Comparison of ENCODE assay signal across 20 cellular contexts in the genomic region with DNA sequence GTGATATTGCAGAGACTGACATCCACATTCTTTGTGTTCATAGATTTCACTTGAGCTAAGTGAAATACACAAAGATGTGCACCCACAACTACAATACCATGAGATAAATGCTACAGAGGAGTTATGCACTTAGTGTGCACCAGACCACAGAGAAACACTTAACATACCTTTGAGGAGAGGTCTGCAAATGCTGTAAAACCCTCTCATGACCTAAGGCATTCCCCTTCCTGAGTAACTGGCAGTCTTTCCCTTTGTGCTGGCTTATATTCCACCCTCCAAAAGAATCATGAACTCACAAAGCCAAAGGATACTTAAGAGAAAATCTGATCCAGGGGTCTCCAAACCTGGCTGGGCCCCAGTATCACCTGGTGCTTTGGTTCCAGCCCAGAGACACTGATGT. TPM values are rescaled to one million over a fixed set of nuclear protein-coding genes. Genes with fewer than 3 reads are reported as not detected.
DNase-seq lines count a peak whose midpoint lies in the region; ATAC-seq and TF ChIP-seq lines count a peak whose summit lies in the region.
"Had no signal": no experiment of that assay in that cellular context is flagged by ENCODE, and none has a peak within 500 bp of the region (broad histone marks: within the 10 kb centered on the region; RNA-seq: fewer than 3 reads in every experiment).

No MANE protein-coding gene starts in this region.

- no peak for TF ChIP-seq CTCF in WTC11 (IDR thresholded peaks at IDR 0.05)
- TF ChIP-seq CTCF in upper lobe of right lung (IDR thresholded peaks at IDR 0.05), result no peak

- H3K4me3 Mint-ChIP-seq in WTC11, result no peak overlapping the region
- H3K4me3 Mint-ChIP-seq in activated CD8-positive, alpha-beta T cell treated with anti-CD3 and anti-CD28 coated beads, Interleukin-2, amount 10 ng/mL, durations not matched to agents 7 days and 5 days, result no peak overlapping the region
- H3K4me3 Mint-ChIP-seq: CD4-positive, CD25-positive, alpha-beta regulatory T cell; CD8-positive, alpha-beta memory T cell had no signal

- no peaks in the 10 kb centered on the region; the same call in 1 of the 2 replicates for H3K9me3 Mint-ChIP-seq in WTC11
- H3K9me3 Mint-ChIP-seq in activated CD8-positive, alpha-beta T cell treated with anti-CD3 and anti-CD28 coated beads, Interleukin-2, amount 10 ng/mL, durations not matched to agents 7 days and 5 days (ENCODE audit: insufficient read depth), result no peaks in the 10 kb centered on the region
- H3K9me3 Mint-ChIP-seq: CD4-positive, CD25-positive, alpha-beta regulatory T cell; CD8-positive, alpha-beta memory T cell had no signal

- no peaks in the 10 kb centered on the region for H3K36me3 Mint-ChIP-seq in WTC11
- H3K36me3 Mint-ChIP-seq in activated CD8-positive, alpha-beta T cell treated with anti-CD3 and anti-CD28 coated beads, Interleukin-2, amount 10 ng/mL, durations not matched to agents 7 days and 5 days (ENCODE audit: low read depth), result no peaks in the 10 kb centered on the region
- H3K36me3 Mint-ChIP-seq: CD4-positive, CD25-positive, alpha-beta regulatory T cell; CD8-positive, alpha-beta memory T cell had no signal

- peaks cover 15% of the 10 kb centered on the region for H3K4me1 ChIP-seq in mesodermal cell (ENCODE audit: control insufficient read depth, insufficient read depth, low read length, poor library complexity, severe bottlenecking)
- no peaks in the 10 kb centered on the region for H3K4me1 ChIP-seq in upper lobe of right lung
- H3K4me1 ChIP-seq: BE2C had no signal

- H3K27ac ChIP-seq in mesodermal cell (ENCODE audit: low read depth, low read length, severe bottlenecking), result peak overlapping the region; percentile 91
- H3K27ac ChIP-seq in upper lobe of right lung, result no peak overlapping the region
- H3K27ac ChIP-seq: HL-60 had no signal

- no peak overlapping the region for H3K27ac Mint-ChIP-seq in WTC11
- no peak overlapping the region for H3K27ac Mint-ChIP-seq in activated CD8-positive, alpha-beta T cell treated with anti-CD3 and anti-CD28 coated beads, Interleukin-2, amount 10 ng/mL, durations not matched to agents 7 days and 5 days
- H3K27ac Mint-ChIP-seq: CD4-positive, CD25-positive, alpha-beta regulatory T cell; CD8-positive, alpha-beta memory T cell had no signal

- no peaks in the 10 kb centered on the region for H3K9me3 ChIP-seq in mesodermal cell (ENCODE audit: control insufficient read depth, low read length)
- H3K9me3 ChIP-seq in upper lobe of right lung, result no peaks in the 10 kb centered on the region
- H3K9me3 ChIP-seq: BE2C had no signal

- H3K4me3 ChIP-seq in mesodermal cell (ENCODE audit: extremely low read depth, insufficient read depth, low read length, poor library complexity, severe bottlenecking) (no peak overlapping the region), upper lobe of right lung (no peak overlapping the region)
- H3K4me3 ChIP-seq: K562 had no signal

- ATAC-seq in WTC11, result 0 out of 2 replicates have a peak, but pooled peaks have one; percentile 16
- ATAC-seq in upper lobe of right lung, result no peak
- no peak for ATAC-seq in activated CD8-positive, alpha-beta T cell treated with anti-CD3 and anti-CD28 coated beads, Interleukin-2, amount 10 ng/mL, durations not matched to agents 7 days and 5 days
- ATAC-seq: K562 had no signal

- no peaks in the 10 kb centered on the region for H3K27me3 Mint-ChIP-seq in WTC11 (ENCODE audit: low read depth)
- peaks cover 5% of the 10 kb centered on the region for H3K27me3 Mint-ChIP-seq in activated CD8-positive, alpha-beta T cell treated with anti-CD3 and anti-CD28 coated beads, Interleukin-2, amount 10 ng/mL, durations not matched to agents 7 days and 5 days (ENCODE audit: low read depth)
- H3K27me3 Mint-ChIP-seq: CD4-positive, CD25-positive, alpha-beta regulatory T cell had no signal

- no peaks in the 10 kb centered on the region for H3K36me3 ChIP-seq in mesodermal cell (ENCODE audit: control insufficient read depth, insufficient read depth, low read length)
- no peaks in the 10 kb centered on the region for H3K36me3 ChIP-seq in upper lobe of right lung
- H3K36me3 ChIP-seq: BE2C had no signal

- POLR2A ChIA-PET in WTC11 (lab: Charles Lee), result no interaction called here
- POLR2A ChIA-PET in activated CD8-positive, alpha-beta T cell treated with anti-CD3 and anti-CD28 coated beads, Interleukin-2, amount 10 ng/mL, durations not matched to agents 7 days and 5 days (lab: Charles Lee), result no interaction called here

- CTCF ChIA-PET in WTC11 (lab: Charles Lee), result no interaction called here
- CTCF ChIA-PET in activated CD8-positive, alpha-beta T cell treated with anti-CD3 and anti-CD28 coated beads, Interleukin-2, amount 10 ng/mL, durations not matched to agents 7 days and 5 days (lab: Charles Lee), result no interaction called here

- peaks cover 20% of the 10 kb centered on the region for H3K4me1 Mint-ChIP-seq in WTC11
- no peaks in the 10 kb centered on the region for H3K4me1 Mint-ChIP-seq in activated CD8-positive, alpha-beta T cell treated with anti-CD3 and anti-CD28 coated beads, Interleukin-2, amount 10 ng/mL, durations not matched to agents 7 days and 5 days (ENCODE audit: low read depth)
- H3K4me1 Mint-ChIP-seq: CD4-positive, CD25-positive, alpha-beta regulatory T cell; CD8-positive, alpha-beta memory T cell had no signal

- peak; percentile 14 for DNase-seq in DMS79 (lab: John Stamatoyannopoulos, UW)
- peak; percentile 47 for DNase-seq in DMS79 treated with DMSO at 0.1 percent for 48 hours (lab: John Stamatoyannopoulos, UW)
- DNase-seq in WTC11 (ENCODE audit: low spot score), result no peak
- no peak for DNase-seq in upper lobe of right lung
- no peak for DNase-seq in activated CD8-positive, alpha-beta T cell treated with anti-CD3 and anti-CD28 coated beads, Interleukin-2, amount 10 ng/mL, durations not matched to agents 7 days and 5 days
- DNase-seq in NCI-H2171 (lab: John Stamatoyannopoulos, UW), result no peak
- DNase-seq: ACHN; BE2C; C1 segment of cervical spinal cord; CD4-positive, CD25-positive, alpha-beta regulatory T cell; CD8-positive, alpha-beta memory T cell; COR-L47; DMS 273 treated with DMSO at 0.1 percent for 48 hours; DMS53; GF-D8; HCEC 1CT; IMR-90 had no signal

- peaks cover 4% of the 10 kb centered on the region for H3K27me3 ChIP-seq in upper lobe of right lung
- H3K27me3 ChIP-seq: BE2C had no signal

- intact Hi-C loops in upper lobe of right lung (cut with DNase I), result no loop called here

TF ChIP-seq in WTC11, 78 proteins besides CTCF, POLR2A, EP300 and RAD21:
- no peak for TF ChIP-seq FOXJ3 (CRISPR knock-in tag; IDR thresholded peaks at IDR 0.05; ENCODE audit: borderline replicate concordance)
- TF ChIP-seq ETV6 (CRISPR knock-in tag; IDR thresholded peaks at IDR 0.05), result no peak
- TF ChIP-seq NR3C1 (CRISPR knock-in tag; conservative IDR thresholded peaks at IDR 0.05; ENCODE audit: low read depth), result no peak
- TF ChIP-seq, protein P1, sequence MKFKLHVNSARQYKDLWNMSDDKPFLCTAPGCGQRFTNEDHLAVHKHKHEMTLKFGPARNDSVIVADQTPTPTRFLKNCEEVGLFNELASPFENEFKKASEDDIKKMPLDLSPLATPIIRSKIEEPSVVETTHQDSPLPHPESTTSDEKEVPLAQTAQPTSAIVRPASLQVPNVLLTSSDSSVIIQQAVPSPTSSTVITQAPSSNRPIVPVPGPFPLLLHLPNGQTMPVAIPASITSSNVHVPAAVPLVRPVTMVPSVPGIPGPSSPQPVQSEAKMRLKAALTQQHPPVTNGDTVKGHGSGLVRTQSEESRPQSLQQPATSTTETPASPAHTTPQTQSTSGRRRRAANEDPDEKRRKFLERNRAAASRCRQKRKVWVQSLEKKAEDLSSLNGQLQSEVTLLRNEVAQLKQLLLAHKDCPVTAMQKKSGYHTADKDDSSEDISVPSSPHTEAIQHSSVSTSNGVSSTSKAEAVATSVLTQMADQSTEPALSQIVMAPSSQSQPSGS (CRISPR knock-in tag; IDR thresholded peaks at IDR 0.05; ENCODE audit: borderline replicate concordance, low read depth), result no peak
- no peak for TF ChIP-seq HMGA2 (CRISPR knock-in tag; IDR thresholded peaks at IDR 0.05)
- TF ChIP-seq, protein P2, sequence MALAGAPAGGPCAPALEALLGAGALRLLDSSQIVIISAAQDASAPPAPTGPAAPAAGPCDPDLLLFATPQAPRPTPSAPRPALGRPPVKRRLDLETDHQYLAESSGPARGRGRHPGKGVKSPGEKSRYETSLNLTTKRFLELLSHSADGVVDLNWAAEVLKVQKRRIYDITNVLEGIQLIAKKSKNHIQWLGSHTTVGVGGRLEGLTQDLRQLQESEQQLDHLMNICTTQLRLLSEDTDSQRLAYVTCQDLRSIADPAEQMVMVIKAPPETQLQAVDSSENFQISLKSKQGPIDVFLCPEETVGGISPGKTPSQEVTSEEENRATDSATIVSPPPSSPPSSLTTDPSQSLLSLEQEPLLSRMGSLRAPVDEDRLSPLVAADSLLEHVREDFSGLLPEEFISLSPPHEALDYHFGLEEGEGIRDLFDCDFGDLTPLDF (CRISPR knock-in tag; IDR thresholded peaks at IDR 0.05), result no peak
- TF ChIP-seq, protein P3, sequence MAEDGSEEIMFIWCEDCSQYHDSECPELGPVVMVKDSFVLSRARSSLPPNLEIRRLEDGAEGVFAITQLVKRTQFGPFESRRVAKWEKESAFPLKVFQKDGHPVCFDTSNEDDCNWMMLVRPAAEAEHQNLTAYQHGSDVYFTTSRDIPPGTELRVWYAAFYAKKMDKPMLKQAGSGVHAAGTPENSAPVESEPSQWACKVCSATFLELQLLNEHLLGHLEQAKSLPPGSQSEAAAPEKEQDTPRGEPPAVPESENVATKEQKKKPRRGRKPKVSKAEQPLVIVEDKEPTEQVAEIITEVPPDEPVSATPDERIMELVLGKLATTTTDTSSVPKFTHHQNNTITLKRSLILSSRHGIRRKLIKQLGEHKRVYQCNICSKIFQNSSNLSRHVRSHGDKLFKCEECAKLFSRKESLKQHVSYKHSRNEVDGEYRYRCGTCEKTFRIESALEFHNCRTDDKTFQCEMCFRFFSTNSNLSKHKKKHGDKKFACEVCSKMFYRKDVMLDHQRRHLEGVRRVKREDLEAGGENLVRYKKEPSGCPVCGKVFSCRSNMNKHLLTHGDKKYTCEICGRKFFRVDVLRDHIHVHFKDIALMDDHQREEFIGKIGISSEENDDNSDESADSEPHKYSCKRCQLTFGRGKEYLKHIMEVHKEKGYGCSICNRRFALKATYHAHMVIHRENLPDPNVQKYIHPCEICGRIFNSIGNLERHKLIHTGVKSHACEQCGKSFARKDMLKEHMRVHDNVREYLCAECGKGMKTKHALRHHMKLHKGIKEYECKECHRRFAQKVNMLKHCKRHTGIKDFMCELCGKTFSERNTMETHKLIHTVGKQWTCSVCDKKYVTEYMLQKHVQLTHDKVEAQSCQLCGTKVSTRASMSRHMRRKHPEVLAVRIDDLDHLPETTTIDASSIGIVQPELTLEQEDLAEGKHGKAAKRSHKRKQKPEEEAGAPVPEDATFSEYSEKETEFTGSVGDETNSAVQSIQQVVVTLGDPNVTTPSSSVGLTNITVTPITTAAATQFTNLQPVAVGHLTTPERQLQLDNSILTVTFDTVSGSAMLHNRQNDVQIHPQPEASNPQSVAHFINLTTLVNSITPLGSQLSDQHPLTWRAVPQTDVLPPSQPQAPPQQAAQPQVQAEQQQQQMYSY (CRISPR knock-in tag; IDR thresholded peaks at IDR 0.05), result no peak

RNA-seq across cellular contexts. Expression of a gene that starts 16.2 kb away (rescaled TPM):
- total RNA-seq in WTC11 (2021), result 0.55 to 0.94 TPM (median 0.92 TPM) in 3 replicates
- polyA plus RNA-seq in mesodermal cell (2013, experiment 1 of 2), result 5.1 TPM
- polyA plus RNA-seq in mesodermal cell (2013, experiment 2 of 2), result 6.5 TPM
- not detected for total RNA-seq in upper lobe of right lung
- total RNA-seq in activated CD8-positive, alpha-beta T cell treated with anti-CD3 and anti-CD28 coated beads, Interleukin-2, amount 10 ng/mL, durations not matched to agents 7 days and 5 days, result not detected
- total RNA-seq: CD4-positive, CD25-positive, alpha-beta regulatory T cell; CD8-positive, alpha-beta memory T cell; IMR-90; K562 had no signal
- polyA plus RNA-seq: CD4-positive, CD25-positive, alpha-beta regulatory T cell; CD8-positive, alpha-beta memory T cell; IMR-90; K562 had no signal

Comparison
In these comparisons a context has a peak if more than half of its experiments do, and no peak if none do; other contexts are left out.
1. DNase-seq: peak in DMS79 (single experiment) and DMS79 treated with DMSO at 0.1 percent for 48 hours (single experiment); none in WTC11 (single experiment), upper lobe of right lung (single experiment), activated CD8-positive, alpha-beta T cell treated with anti-CD3 and anti-CD28 coated beads, Interleukin-2, amount 10 ng/mL, durations not matched to agents 7 days and 5 days (single experiment) and NCI-H2171 (single experiment).